ENCODE assay signal across 1 cellular context in genomic region chr16:48834576-48834975, GRCh38.
TF ChIP-seq lines count a peak whose summit lies in the region.

No MANE protein-coding gene starts in this region.

TF ChIP-seq in Ishikawa, 13 proteins besides CTCF, POLR2A, EP300 and RAD21 (continued from another document):
- TF ChIP-seq REST (IDR thresholded peaks at IDR 0.05; ENCODE audit: low read depth): no peak
- TF ChIP-seq TAF1 (IDR thresholded peaks at IDR 0.05; ENCODE audit: low read depth): no peak
- no peak for TF ChIP-seq YY1 (IDR thresholded peaks at IDR 0.05; ENCODE audit: low read depth)
- TF ChIP-seq MAX (IDR thresholded peaks at IDR 0.05): no peak
